ENCODE assay signal across 23 cellular contexts in genomic region chr16:15507959-15508336, GRCh38.
DNase-seq lines count a peak whose midpoint lies in the region; ATAC-seq and TF ChIP-seq lines count a peak whose summit lies in the region.
"Had no signal": no experiment of that assay in that cellular context is flagged by ENCODE, and none has a peak within 500 bp of the region (broad histone marks: within the 10 kb centered on the region; RNA-seq: fewer than 3 reads in every experiment).

No MANE protein-coding gene starts in this region.

- TF ChIP-seq POLR2A in breast epithelium (IDR thresholded peaks at IDR 0.05) (no peak), transverse colon (IDR thresholded peaks at IDR 0.05) (no peak)

- no peak for TF ChIP-seq EP300 in transverse colon (IDR thresholded peaks at IDR 0.05; ENCODE audit: low read depth)

- peak overlapping the region; percentile 92 for H3K27ac Mint-ChIP-seq in chondrocyte (ENCODE audit: unreplicated experiment)
- no peak overlapping the region for H3K27ac Mint-ChIP-seq in natural killer cell treated with Interleukin-12 subunit alpha and Interleukin-12 subunit beta and Interleukin-15 and Interleukin-18, amount 100 ng/mL, for 72 hours
- H3K27ac Mint-ChIP-seq: activated B cell treated with CpG ODN at 0.5 μM for 24 hours, IgD-negative memory B cell had no signal

- TF ChIP-seq CTCF in breast epithelium (IDR thresholded peaks at IDR 0.05): no peak
- no peak for TF ChIP-seq CTCF in mammary epithelial cell (conservative IDR thresholded peaks at IDR 0.05 in 1 of 2, IDR thresholded peaks at IDR 0.05 in 1 of 2; ENCODE audit: extremely low read depth in 1 of 2, insufficient read depth in 1 of 2, low read depth in 1 of 2, low read length in 2 of 2)
- no peak for TF ChIP-seq CTCF in chondrocyte (IDR thresholded peaks at IDR 0.05)
- no peak for TF ChIP-seq CTCF in osteoblast (IDR thresholded peaks at IDR 0.05; ENCODE audit: extremely low read depth, low read depth, low read length)
- TF ChIP-seq CTCF in transverse colon (IDR thresholded peaks at IDR 0.05): no peak

- H3K9ac ChIP-seq in mammary epithelial cell (ENCODE audit: insufficient read depth, low read length): no peak overlapping the region

- CTCF ChIA-PET in mammary epithelial cell (lab: Charles Lee; ENCODE audit: low non-redundant PET): no interaction called here

- H3K4me1 ChIP-seq in breast epithelium (no peaks in the 10 kb centered on the region), mammary epithelial cell (ENCODE audit: insufficient read depth, low read length) (peaks cover 12% of the 10 kb centered on the region), osteoblast (ENCODE audit: insufficient read depth, low read length) (peaks cover 15% of the 10 kb centered on the region), transverse colon (peaks cover 0 to 8% (median 0%) of the 10 kb centered on the region in 4 donors)

- H3K27ac ChIP-seq in breast epithelium: peak overlapping the region; percentile 21 to 59
- no peak overlapping the region for H3K27ac ChIP-seq in mammary epithelial cell (ENCODE audit: insufficient read depth, low read depth, low read length)
- peak overlapping the region; percentile 42 for H3K27ac ChIP-seq in osteoblast (ENCODE audit: low read depth, low read length)
- H3K27ac ChIP-seq in transverse colon: peak overlapping the region in 2 of 4 donors; percentile 18 to 48

- no peaks in the 10 kb centered on the region for H3K27me3 Mint-ChIP-seq in chondrocyte (ENCODE audit: low read depth)
- peaks cover 0 to 11% of the 10 kb centered on the region in 2 donors for H3K27me3 Mint-ChIP-seq in natural killer cell treated with Interleukin-12 subunit alpha and Interleukin-12 subunit beta and Interleukin-15 and Interleukin-18, amount 100 ng/mL, for 72 hours
- H3K27me3 Mint-ChIP-seq: activated B cell treated with CpG ODN at 0.5 μM for 24 hours had no signal

- WGBS in mammary epithelial cell (ENCODE audit: low coverage, missing lambda C conversion rate): 62% methylated on average over 4 of the region's 4 CpGs
- WGBS in transverse colon (ENCODE audit: low coverage in 1 of 2), 2 donors: 50 to 83% methylated on average over 1 to 4 of the region's 4 CpGs

- in situ Hi-C loops in mammary epithelial cell (cut with MboI; ENCODE audit: low sequenced_read_pairs in 2 of 2): no loop called here
- in situ Hi-C loops in transverse colon (cut with MboI; ENCODE audit: low pct_ligation_motif_present in 1 of 4, low pct_unique_long_range_greater_than_20kb in 1 of 4, low sequenced_read_pairs in 3 of 4): no loop called here

- dilution Hi-C loops in mammary epithelial cell (cut with HindIII; ENCODE audit: low sequenced_read_pairs): loop anchor here (5.0 kb wide), 3 partner anchors 39 to 81 kb away; no protein-coding TSS in a partner anchor

- H4K20me1 ChIP-seq in mammary epithelial cell (ENCODE audit: insufficient read depth, low read length): no peaks in the 10 kb centered on the region
- H4K20me1 ChIP-seq in osteoblast (ENCODE audit: insufficient read depth, low read length): peaks cover 5% of the 10 kb centered on the region

- peaks cover 29% of the 10 kb centered on the region for H3K4me1 Mint-ChIP-seq in chondrocyte (ENCODE audit: low read depth)
- peaks cover 11 to 18% of the 10 kb centered on the region in 2 donors for H3K4me1 Mint-ChIP-seq in natural killer cell treated with Interleukin-12 subunit alpha and Interleukin-12 subunit beta and Interleukin-15 and Interleukin-18, amount 100 ng/mL, for 72 hours (ENCODE audit: low read depth in 2 of 2)
- H3K4me1 Mint-ChIP-seq: naive B cell had no signal

- no peaks in the 10 kb centered on the region for H3K79me2 ChIP-seq in mammary epithelial cell (ENCODE audit: insufficient read depth, low read length)
- H3K79me2 ChIP-seq in osteoblast (ENCODE audit: insufficient read depth, low read length): peaks cover 13% of the 10 kb centered on the region

- no peaks in the 10 kb centered on the region for H3K36me3 ChIP-seq in breast epithelium
- H3K36me3 ChIP-seq in mammary epithelial cell (ENCODE audit: insufficient read depth, low read length): no peaks in the 10 kb centered on the region
- peaks cover 3% of the 10 kb centered on the region for H3K36me3 ChIP-seq in osteoblast (ENCODE audit: insufficient read depth, low read length)
- no peaks in the 10 kb centered on the region for H3K36me3 ChIP-seq in transverse colon

- H3K4me3 ChIP-seq in breast epithelium: no peak overlapping the region
- H3K4me3 ChIP-seq in mammary epithelial cell (replicated peaks in 1 of 3; ENCODE audit: insufficient read depth in 1 of 3, low read depth in 2 of 3, low read length in 3 of 3): no peak overlapping the region
- no peak overlapping the region for H3K4me3 ChIP-seq in osteoblast (ENCODE audit: insufficient read depth, low read length)
- H3K4me3 ChIP-seq in transverse colon: no peak overlapping the region

- H3K4me2 ChIP-seq in mammary epithelial cell (ENCODE audit: insufficient read depth, low read depth, low read length) (no peak overlapping the region), osteoblast (ENCODE audit: insufficient read depth, low read length) (peak overlapping the region; percentile 34)

- no peaks in the 10 kb centered on the region for H3K36me3 Mint-ChIP-seq in chondrocyte (ENCODE audit: low read depth)
- H3K36me3 Mint-ChIP-seq in natural killer cell treated with Interleukin-12 subunit alpha and Interleukin-12 subunit beta and Interleukin-15 and Interleukin-18, amount 100 ng/mL, for 72 hours: no peaks in the 10 kb centered on the region
- H3K36me3 Mint-ChIP-seq: CD8-positive, alpha-beta memory T cell; IgD-negative memory B cell; immature natural killer cell; naive B cell; stimulated activated effector memory CD8-positive, alpha-beta T cell treated with anti-CD3 and anti-CD28 coated beads, Interleukin-12 subunit alpha, Interleukin-12 subunit beta, amount 100 ng/mL, for 72 hours had no signal

- no TSS peak for BruUV-seq in mammary epithelial cell (replicated peaks; lab: Mats Ljungman, UMichigan)

- H3K9me3 ChIP-seq in breast epithelium (no peaks in the 10 kb centered on the region), mammary epithelial cell (replicated peaks; ENCODE audit: insufficient read depth, low read length) (no peaks in the 10 kb centered on the region), osteoblast (ENCODE audit: low read depth, low read length) (no peaks in the 10 kb centered on the region), transverse colon (no peaks in the 10 kb centered on the region)

- no peaks in the 10 kb centered on the region for H3K9me3 Mint-ChIP-seq in chondrocyte (ENCODE audit: low read depth)
- H3K9me3 Mint-ChIP-seq in natural killer cell treated with Interleukin-12 subunit alpha and Interleukin-12 subunit beta and Interleukin-15 and Interleukin-18, amount 100 ng/mL, for 72 hours: no peaks in the 10 kb centered on the region
- H3K9me3 Mint-ChIP-seq: activated B cell treated with CpG ODN at 0.5 μM for 24 hours; IgD-negative memory B cell; naive B cell; stimulated activated effector memory CD8-positive, alpha-beta T cell treated with anti-CD3 and anti-CD28 coated beads, Interleukin-12 subunit alpha, Interleukin-12 subunit beta, amount 100 ng/mL, for 72 hours had no signal

- ATAC-seq in natural killer cell treated with Interleukin-12 subunit alpha and Interleukin-12 subunit beta and Interleukin-15 and Interleukin-18, amount 100 ng/mL, for 72 hours: no peak
- ATAC-seq: stimulated activated effector memory CD8-positive, alpha-beta T cell treated with anti-CD3 and anti-CD28 coated beads, Interleukin-12 subunit alpha, Interleukin-12 subunit beta, amount 100 ng/mL, for 72 hours had no signal

- no peaks in the 10 kb centered on the region for H3K27me3 ChIP-seq in breast epithelium
- H3K27me3 ChIP-seq in mammary epithelial cell (ENCODE audit: insufficient read depth, low read length): no peaks in the 10 kb centered on the region
- no peaks in the 10 kb centered on the region for H3K27me3 ChIP-seq in osteoblast (ENCODE audit: insufficient read depth, low read length)
- no peaks in the 10 kb centered on the region for H3K27me3 ChIP-seq in transverse colon

- H2AFZ ChIP-seq in mammary epithelial cell (ENCODE audit: low read depth, low read length): no peak overlapping the region
- H2AFZ ChIP-seq in osteoblast (ENCODE audit: low read length): no peak overlapping the region

- intact Hi-C loops in breast epithelium (cut with DNase I; ENCODE audit: low total_unique reads) (no loop called here), mammary epithelial cell (cut with micrococcal nuclease) (no loop called here), transverse colon (cut with DNase I; ENCODE audit: low total_unique reads) (no loop called here)

- DNase-seq in breast epithelium (ENCODE audit: low spot score in 2 of 2): no peak
- DNase-seq in mammary epithelial cell: no peak
- no peak for DNase-seq in chondrocyte (ENCODE audit: low spot score)
- no peak for DNase-seq in osteoblast (ENCODE audit: insufficient read length, low spot score, missing footprints)
- DNase-seq in NCI-H82 treated with DMSO at 0.1 percent for 48 hours (lab: John Stamatoyannopoulos, UW; ENCODE audit: unreplicated experiment): no peak
- no peak for DNase-seq in HuH-7.5 (ENCODE audit: low spot score)
- DNase-seq in transverse colon: no peak
- no peak for DNase-seq in natural killer cell treated with Interleukin-12 subunit alpha and Interleukin-12 subunit beta and Interleukin-15 and Interleukin-18, amount 100 ng/mL, for 72 hours (ENCODE audit: low spot score)
- DNase-seq: 8988T; activated B cell treated with CpG ODN at 0.5 μM for 24 hours; activated CD4-positive, alpha-beta T cell treated with anti-CD3 and anti-CD28 coated beads, Interleukin-2, amount 50 U/mL, for 4 hours; activated naive CD4-positive, alpha-beta T cell treated with Interleukin-2 at 50 U/mL for 16 hours; AML-193; CD8-positive, alpha-beta memory T cell; DMS 273 treated with DMSO at 0.1 percent for 48 hours; immature natural killer cell; naive B cell; NCI-H1092 treated with DMSO at 0.1 percent for 48 hours; NCI-H187; NCI-H524 treated with DMSO at 0.1 percent for 48 hours; stimulated activated CD4-positive, alpha-beta T cell treated with anti-CD3 and anti-CD28 coated beads, Interleukin-4, amount 100 ng/mL, for 24 hours had no signal

- no peak overlapping the region for H3K4me3 Mint-ChIP-seq in chondrocyte (ENCODE audit: unreplicated experiment)
- H3K4me3 Mint-ChIP-seq in natural killer cell treated with Interleukin-12 subunit alpha and Interleukin-12 subunit beta and Interleukin-15 and Interleukin-18, amount 100 ng/mL, for 72 hours: no peak overlapping the region
- H3K4me3 Mint-ChIP-seq: activated B cell treated with CpG ODN at 0.5 μM for 24 hours; CD8-positive, alpha-beta memory T cell; immature natural killer cell; naive B cell; stimulated activated effector memory CD8-positive, alpha-beta T cell treated with anti-CD3 and anti-CD28 coated beads, Interleukin-12 subunit alpha, Interleukin-12 subunit beta, amount 100 ng/mL, for 72 hours had no signal
